In the genomic region with DNA sequence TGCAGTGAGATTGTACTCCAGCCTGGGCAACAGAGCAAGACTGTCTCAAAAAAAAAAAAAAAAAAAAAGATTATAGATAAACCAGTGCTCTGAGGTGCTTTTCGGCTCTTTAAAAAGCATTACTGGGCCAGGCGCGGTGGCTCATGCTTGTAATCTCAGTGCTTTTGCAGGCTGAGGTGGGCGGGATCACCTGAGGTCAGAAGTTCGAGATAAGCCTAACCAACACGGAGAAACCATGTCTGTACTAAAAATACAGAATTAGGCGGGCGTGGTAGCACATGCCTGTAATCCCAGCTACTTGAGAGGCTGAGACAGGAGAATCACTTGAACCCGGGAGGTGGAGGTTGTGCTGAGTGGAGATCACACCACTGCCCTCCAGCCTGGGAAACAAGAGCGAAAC, we compare ENCODE assay signal across 1 cellular context.
TF ChIP-seq lines count a peak whose summit lies in the region.

No MANE protein-coding gene starts in this region.

TF ChIP-seq in K562, 482 proteins besides CTCF, POLR2A, EP300 and RAD21 (continued from another document and continues in another):
- TF ChIP-seq, protein P1, sequence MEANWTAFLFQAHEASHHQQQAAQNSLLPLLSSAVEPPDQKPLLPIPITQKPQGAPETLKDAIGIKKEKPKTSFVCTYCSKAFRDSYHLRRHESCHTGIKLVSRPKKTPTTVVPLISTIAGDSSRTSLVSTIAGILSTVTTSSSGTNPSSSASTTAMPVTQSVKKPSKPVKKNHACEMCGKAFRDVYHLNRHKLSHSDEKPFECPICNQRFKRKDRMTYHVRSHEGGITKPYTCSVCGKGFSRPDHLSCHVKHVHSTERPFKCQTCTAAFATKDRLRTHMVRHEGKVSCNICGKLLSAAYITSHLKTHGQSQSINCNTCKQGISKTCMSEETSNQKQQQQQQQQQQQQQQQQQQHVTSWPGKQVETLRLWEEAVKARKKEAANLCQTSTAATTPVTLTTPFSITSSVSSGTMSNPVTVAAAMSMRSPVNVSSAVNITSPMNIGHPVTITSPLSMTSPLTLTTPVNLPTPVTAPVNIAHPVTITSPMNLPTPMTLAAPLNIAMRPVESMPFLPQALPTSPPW (CRISPR knock-in tag; IDR thresholded peaks at IDR 0.05) = no peak; the same call in 1 of the 2 replicates
- no peak for TF ChIP-seq ZBTB17 (CRISPR knock-in tag; IDR thresholded peaks at IDR 0.05)
- no peak for TF ChIP-seq ZNF133 (CRISPR knock-in tag; IDR thresholded peaks at IDR 0.05)
- no peak for TF ChIP-seq ETS2 (tag; IDR thresholded peaks at IDR 0.05; ENCODE audit: borderline replicate concordance, poor library complexity, severe bottlenecking)
- no peak for TF ChIP-seq ZNF408 (CRISPR knock-in tag; IDR thresholded peaks at IDR 0.05; ENCODE audit: low read depth)
- TF ChIP-seq RHOXF2B (CRISPR knock-in tag; conservative IDR thresholded peaks at IDR 0.05) = no peak
- TF ChIP-seq ZNF354B (CRISPR knock-in tag; IDR thresholded peaks at IDR 0.05) = no peak
- TF ChIP-seq, protein P2, sequence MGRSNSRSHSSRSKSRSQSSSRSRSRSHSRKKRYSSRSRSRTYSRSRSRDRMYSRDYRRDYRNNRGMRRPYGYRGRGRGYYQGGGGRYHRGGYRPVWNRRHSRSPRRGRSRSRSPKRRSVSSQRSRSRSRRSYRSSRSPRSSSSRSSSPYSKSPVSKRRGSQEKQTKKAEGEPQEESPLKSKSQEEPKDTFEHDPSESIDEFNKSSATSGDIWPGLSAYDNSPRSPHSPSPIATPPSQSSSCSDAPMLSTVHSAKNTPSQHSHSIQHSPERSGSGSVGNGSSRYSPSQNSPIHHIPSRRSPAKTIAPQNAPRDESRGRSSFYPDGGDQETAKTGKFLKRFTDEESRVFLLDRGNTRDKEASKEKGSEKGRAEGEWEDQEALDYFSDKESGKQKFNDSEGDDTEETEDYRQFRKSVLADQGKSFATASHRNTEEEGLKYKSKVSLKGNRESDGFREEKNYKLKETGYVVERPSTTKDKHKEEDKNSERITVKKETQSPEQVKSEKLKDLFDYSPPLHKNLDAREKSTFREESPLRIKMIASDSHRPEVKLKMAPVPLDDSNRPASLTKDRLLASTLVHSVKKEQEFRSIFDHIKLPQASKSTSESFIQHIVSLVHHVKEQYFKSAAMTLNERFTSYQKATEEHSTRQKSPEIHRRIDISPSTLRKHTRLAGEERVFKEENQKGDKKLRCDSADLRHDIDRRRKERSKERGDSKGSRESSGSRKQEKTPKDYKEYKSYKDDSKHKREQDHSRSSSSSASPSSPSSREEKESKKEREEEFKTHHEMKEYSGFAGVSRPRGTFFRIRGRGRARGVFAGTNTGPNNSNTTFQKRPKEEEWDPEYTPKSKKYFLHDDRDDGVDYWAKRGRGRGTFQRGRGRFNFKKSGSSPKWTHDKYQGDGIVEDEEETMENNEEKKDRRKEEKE (IDR thresholded peaks at IDR 0.05; ENCODE audit: borderline replicate concordance in 1 of 2, control insufficient read depth in 1 of 2, low read depth in 2 of 2, low read length in 1 of 2) = no peak
- TF ChIP-seq, protein P3, sequence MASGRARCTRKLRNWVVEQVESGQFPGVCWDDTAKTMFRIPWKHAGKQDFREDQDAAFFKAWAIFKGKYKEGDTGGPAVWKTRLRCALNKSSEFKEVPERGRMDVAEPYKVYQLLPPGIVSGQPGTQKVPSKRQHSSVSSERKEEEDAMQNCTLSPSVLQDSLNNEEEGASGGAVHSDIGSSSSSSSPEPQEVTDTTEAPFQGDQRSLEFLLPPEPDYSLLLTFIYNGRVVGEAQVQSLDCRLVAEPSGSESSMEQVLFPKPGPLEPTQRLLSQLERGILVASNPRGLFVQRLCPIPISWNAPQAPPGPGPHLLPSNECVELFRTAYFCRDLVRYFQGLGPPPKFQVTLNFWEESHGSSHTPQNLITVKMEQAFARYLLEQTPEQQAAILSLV (tag; IDR thresholded peaks at IDR 0.05) = no peak
- TF ChIP-seq, protein P4, sequence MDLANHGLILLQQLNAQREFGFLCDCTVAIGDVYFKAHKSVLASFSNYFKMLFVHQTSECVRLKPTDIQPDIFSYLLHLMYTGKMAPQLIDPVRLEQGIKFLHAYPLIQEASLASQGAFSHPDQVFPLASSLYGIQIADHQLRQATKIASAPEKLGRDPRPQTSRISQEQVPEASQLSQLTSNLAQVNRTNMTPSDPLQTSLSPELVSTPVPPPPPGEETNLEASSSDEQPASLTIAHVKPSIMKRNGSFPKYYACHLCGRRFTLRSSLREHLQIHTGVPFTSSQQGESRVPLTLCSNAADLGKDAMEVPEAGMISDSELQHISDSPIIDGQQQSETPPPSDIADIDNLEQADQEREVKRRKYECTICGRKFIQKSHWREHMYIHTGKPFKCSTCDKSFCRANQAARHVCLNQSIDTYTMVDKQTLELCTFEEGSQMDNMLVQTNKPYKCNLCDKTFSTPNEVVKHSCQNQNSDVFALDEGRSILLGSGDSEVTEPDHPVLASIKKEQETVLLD (IDR thresholded peaks at IDR 0.05) = no peak
- TF ChIP-seq EP400 (IDR thresholded peaks at IDR 0.05) = peak; percentile 74
- no peak for TF ChIP-seq FOXA3 (CRISPR knock-in tag; conservative IDR thresholded peaks at IDR 0.05 in 1 of 2, IDR thresholded peaks at IDR 0.05 in 1 of 2)
- TF ChIP-seq BRCA1 (IDR thresholded peaks at IDR 0.05) = no peak
- no peak for TF ChIP-seq BRCA1 (CRISPR knock-in tag; IDR thresholded peaks at IDR 0.05)
- no peak for TF ChIP-seq GABPA (tag; conservative IDR thresholded peaks at IDR 0.05; ENCODE audit: low read depth)
- TF ChIP-seq, protein P5, sequence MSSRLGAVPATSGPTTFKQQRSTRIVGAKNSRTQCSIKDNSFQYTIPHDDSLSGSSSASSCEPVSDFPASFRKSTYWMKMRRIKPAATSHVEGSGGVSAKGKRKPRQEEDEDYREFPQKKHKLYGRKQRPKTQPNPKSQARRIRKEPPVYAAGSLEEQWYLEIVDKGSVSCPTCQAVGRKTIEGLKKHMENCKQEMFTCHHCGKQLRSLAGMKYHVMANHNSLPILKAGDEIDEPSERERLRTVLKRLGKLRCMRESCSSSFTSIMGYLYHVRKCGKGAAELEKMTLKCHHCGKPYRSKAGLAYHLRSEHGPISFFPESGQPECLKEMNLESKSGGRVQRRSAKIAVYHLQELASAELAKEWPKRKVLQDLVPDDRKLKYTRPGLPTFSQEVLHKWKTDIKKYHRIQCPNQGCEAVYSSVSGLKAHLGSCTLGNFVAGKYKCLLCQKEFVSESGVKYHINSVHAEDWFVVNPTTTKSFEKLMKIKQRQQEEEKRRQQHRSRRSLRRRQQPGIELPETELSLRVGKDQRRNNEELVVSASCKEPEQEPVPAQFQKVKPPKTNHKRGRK (tag; IDR thresholded peaks at IDR 0.05) = no peak
- TF ChIP-seq MAFK (IDR thresholded peaks at IDR 0.05; ENCODE audit: low read length) = no peak
- no peak for TF ChIP-seq SAP30 (IDR thresholded peaks at IDR 0.05; ENCODE audit: borderline replicate concordance, insufficient read depth, low read depth, low read length, poor library complexity, severe bottlenecking)
- TF ChIP-seq WHSC1 (IDR thresholded peaks at IDR 0.05; ENCODE audit: low read length) = no peak
- TF ChIP-seq NFIC (IDR thresholded peaks at IDR 0.05) = 0 out of 2 replicates have a peak, but pooled peaks have one; percentile 49
- TF ChIP-seq EGR1 (conservative IDR thresholded peaks at IDR 0.05) = peak; percentile 82
- no peak for TF ChIP-seq ZNF175 (CRISPR knock-in tag; IDR thresholded peaks at IDR 0.05; ENCODE audit: low read depth)
- no peak for TF ChIP-seq TCFL5 (CRISPR knock-in tag; conservative IDR thresholded peaks at IDR 0.05)
- no peak for TF ChIP-seq GATA2 (CRISPR knock-in tag; IDR thresholded peaks at IDR 0.05)
- peak; percentile 62; the same call in 1 of the 2 replicates for TF ChIP-seq TEAD4 (IDR thresholded peaks at IDR 0.05; ENCODE audit: low read length)
- TF ChIP-seq TEAD4 (CRISPR knock-in tag; IDR thresholded peaks at IDR 0.05; ENCODE audit: borderline replicate concordance) = no peak
- no peak for TF ChIP-seq SMAD1 (IDR thresholded peaks at IDR 0.05; ENCODE audit: low read depth, low read length, partially characterized antibody)
- TF ChIP-seq LEF1 (IDR thresholded peaks at IDR 0.05) = peak; percentile 49; the same call in 1 of the 2 replicates
- TF ChIP-seq SOX6 (IDR thresholded peaks at IDR 0.05) = peak; percentile 81
- TF ChIP-seq, protein P6, sequence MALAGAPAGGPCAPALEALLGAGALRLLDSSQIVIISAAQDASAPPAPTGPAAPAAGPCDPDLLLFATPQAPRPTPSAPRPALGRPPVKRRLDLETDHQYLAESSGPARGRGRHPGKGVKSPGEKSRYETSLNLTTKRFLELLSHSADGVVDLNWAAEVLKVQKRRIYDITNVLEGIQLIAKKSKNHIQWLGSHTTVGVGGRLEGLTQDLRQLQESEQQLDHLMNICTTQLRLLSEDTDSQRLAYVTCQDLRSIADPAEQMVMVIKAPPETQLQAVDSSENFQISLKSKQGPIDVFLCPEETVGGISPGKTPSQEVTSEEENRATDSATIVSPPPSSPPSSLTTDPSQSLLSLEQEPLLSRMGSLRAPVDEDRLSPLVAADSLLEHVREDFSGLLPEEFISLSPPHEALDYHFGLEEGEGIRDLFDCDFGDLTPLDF (CRISPR knock-in tag; IDR thresholded peaks at IDR 0.05) = no peak
- TF ChIP-seq ZNF3 (CRISPR knock-in tag; IDR thresholded peaks at IDR 0.05) = no peak
- TF ChIP-seq, protein P7, sequence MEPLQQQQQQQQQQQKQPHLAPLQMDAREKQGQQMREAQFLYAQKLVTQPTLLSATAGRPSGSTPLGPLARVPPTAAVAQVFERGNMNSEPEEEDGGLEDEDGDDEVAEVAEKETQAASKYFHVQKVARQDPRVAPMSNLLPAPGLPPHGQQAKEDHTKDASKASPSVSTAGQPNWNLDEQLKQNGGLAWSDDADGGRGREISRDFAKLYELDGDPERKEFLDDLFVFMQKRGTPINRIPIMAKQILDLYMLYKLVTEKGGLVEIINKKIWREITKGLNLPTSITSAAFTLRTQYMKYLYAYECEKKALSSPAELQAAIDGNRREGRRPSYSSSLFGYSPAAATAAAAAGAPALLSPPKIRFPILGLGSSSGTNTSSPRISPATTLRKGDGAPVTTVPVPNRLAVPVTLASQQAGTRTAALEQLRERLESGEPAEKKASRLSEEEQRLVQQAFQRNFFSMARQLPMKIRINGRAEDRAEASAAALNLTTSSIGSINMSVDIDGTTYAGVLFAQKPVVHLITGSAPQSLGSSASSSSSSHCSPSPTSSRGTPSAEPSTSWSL (CRISPR knock-in tag; IDR thresholded peaks at IDR 0.05; ENCODE audit: borderline replicate concordance) = no peak
- TF ChIP-seq TEAD2 (tag; IDR thresholded peaks at IDR 0.05) = no peak
- TF ChIP-seq HDAC8 (tag; IDR thresholded peaks at IDR 0.05) = no peak
- no peak for TF ChIP-seq ZC3H8 (IDR thresholded peaks at IDR 0.05)
- TF ChIP-seq ZNF584 (CRISPR knock-in tag; IDR thresholded peaks at IDR 0.05; ENCODE audit: low read depth) = no peak
- peak; percentile 74 for TF ChIP-seq MEF2A (IDR thresholded peaks at IDR 0.05; ENCODE audit: control insufficient read depth, low read depth, low read length)
- TF ChIP-seq ZNF174 (CRISPR knock-in tag; IDR thresholded peaks at IDR 0.05) = no peak
- TF ChIP-seq RBBP5 (IDR thresholded peaks at IDR 0.05; ENCODE audit: borderline replicate concordance, insufficient read depth, low read length, poor library complexity, severe bottlenecking) = no peak
- TF ChIP-seq TAF1 (IDR thresholded peaks at IDR 0.05; ENCODE audit: control insufficient read depth, extremely low read depth, insufficient read depth, low read length, severe bottlenecking) = no peak
- no peak for TF ChIP-seq ZNF311 (CRISPR knock-in tag; IDR thresholded peaks at IDR 0.05)
- TF ChIP-seq POLR2G (IDR thresholded peaks at IDR 0.05; ENCODE audit: low read depth, low read length) = no peak
- TF ChIP-seq, protein P8, sequence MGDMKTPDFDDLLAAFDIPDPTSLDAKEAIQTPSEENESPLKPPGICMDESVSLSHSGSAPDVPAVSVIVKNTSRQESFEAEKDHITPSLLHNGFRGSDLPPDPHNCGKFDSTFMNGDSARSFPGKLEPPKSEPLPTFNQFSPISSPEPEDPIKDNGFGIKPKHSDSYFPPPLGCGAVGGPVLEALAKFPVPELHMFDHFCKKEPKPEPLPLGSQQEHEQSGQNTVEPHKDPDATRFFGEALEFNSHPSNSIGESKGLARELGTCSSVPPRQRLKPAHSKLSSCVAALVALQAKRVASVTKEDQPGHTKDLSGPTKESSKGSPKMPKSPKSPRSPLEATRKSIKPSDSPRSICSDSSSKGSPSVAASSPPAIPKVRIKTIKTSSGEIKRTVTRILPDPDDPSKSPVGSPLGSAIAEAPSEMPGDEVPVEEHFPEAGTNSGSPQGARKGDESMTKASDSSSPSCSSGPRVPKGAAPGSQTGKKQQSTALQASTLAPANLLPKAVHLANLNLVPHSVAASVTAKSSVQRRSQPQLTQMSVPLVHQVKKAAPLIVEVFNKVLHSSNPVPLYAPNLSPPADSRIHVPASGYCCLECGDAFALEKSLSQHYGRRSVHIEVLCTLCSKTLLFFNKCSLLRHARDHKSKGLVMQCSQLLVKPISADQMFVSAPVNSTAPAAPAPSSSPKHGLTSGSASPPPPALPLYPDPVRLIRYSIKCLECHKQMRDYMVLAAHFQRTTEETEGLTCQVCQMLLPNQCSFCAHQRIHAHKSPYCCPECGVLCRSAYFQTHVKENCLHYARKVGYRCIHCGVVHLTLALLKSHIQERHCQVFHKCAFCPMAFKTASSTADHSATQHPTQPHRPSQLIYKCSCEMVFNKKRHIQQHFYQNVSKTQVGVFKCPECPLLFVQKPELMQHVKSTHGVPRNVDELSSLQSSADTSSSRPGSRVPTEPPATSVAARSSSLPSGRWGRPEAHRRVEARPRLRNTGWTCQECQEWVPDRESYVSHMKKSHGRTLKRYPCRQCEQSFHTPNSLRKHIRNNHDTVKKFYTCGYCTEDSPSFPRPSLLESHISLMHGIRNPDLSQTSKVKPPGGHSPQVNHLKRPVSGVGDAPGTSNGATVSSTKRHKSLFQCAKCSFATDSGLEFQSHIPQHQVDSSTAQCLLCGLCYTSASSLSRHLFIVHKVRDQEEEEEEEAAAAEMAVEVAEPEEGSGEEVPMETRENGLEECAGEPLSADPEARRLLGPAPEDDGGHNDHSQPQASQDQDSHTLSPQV (IDR thresholded peaks at IDR 0.05) = peak; percentile 64; the same call in 1 of the 2 replicates
- peak; percentile 64; the same call in 1 of the 2 replicates for TF ChIP-seq ESRRA (IDR thresholded peaks at IDR 0.05; ENCODE audit: borderline replicate concordance, low read depth)
- TF ChIP-seq TAL1 (IDR thresholded peaks at IDR 0.05) = peak; percentile 48; the same call in 1 of the 2 replicates
- no peak for TF ChIP-seq MYNN (IDR thresholded peaks at IDR 0.05)
- TF ChIP-seq MYNN (CRISPR knock-in tag; IDR thresholded peaks at IDR 0.05) = no peak
- TF ChIP-seq ZNF583 (CRISPR knock-in tag; IDR thresholded peaks at IDR 0.05) = no peak
- TF ChIP-seq FOXK2 (conservative IDR thresholded peaks at IDR 0.05 in 1 of 2, IDR thresholded peaks at IDR 0.05 in 1 of 2; ENCODE audit: low read depth in 2 of 2) = no peak
- TF ChIP-seq TBP (optimal IDR thresholded peaks at IDR 0.05; ENCODE audit: low read depth, low read length) = peak; percentile 47
